Comparison of ENCODE assay signal across 13 cellular contexts in genomic region chr18:36850527-36851201, GRCh38. TPM values are rescaled to one million over a fixed set of nuclear protein-coding genes. Genes with fewer than 3 reads are reported as not detected.
DNase-seq lines count a peak whose midpoint lies in the region; ATAC-seq, FAIRE-seq and TF ChIP-seq lines count a peak whose summit lies in the region.
"Had no signal": no experiment of that assay in that cellular context is flagged by ENCODE, and none has a peak within 500 bp of the region (broad histone marks: within the 10 kb centered on the region; RNA-seq: fewer than 3 reads in every experiment).

No MANE protein-coding gene starts in this region.

- POLR2A ChIA-PET in K562 (lab: Yijun Ruan, JAX) = interaction anchor here (0.8 to 1.9 kb wide), 5 partner anchors 10 to 28 kb away, joined by 3 to 4 read pairs (median 4); partner anchors contain the start of genes KIAA1328 and TPGS2
- POLR2A ChIA-PET in OCI-LY7 (lab: Charles Lee) = no interaction called here

- H4K91ac ChIP-seq in mesenchymal stem cell (ENCODE audit: low read length) = no peak overlapping the region

- H2BK15ac ChIP-seq in mesenchymal stem cell (ENCODE audit: low read depth, poor library complexity, severe bottlenecking) = no peak overlapping the region

- H3K18ac ChIP-seq in mesenchymal stem cell (ENCODE audit: low read depth in 1 of 2, low read length in 2 of 2) = no peak overlapping the region

- H3K9me3 ChIP-seq in Karpas-422 (ENCODE audit: low read length) (peaks cover 9% of the 10 kb centered on the region), K562 (replicated peaks; ENCODE audit: control insufficient read depth, insufficient read depth, low read depth, low read length) (no peaks in the 10 kb centered on the region), mesenchymal stem cell (ENCODE audit: control insufficient read depth, low read length) (peaks cover 11% of the 10 kb centered on the region), OCI-LY7 (ENCODE audit: low read length) (no peaks in the 10 kb centered on the region)

- peaks cover 3% of the 10 kb centered on the region for H3K79me1 ChIP-seq in mesenchymal stem cell (replicated peaks; ENCODE audit: low read length, poor library complexity, severe bottlenecking)

- BruUV-seq in K562 (replicated peaks; lab: Mats Ljungman, UMichigan) (no TSS peak), OCI-LY7 (replicated peaks; lab: Mats Ljungman, UMichigan) (no TSS peak)

- H3K23ac ChIP-seq in mesenchymal stem cell (ENCODE audit: low read length in 2 of 2) = no peak overlapping the region

- FAIRE-seq in D721Med (lab: Jason Lieb, UNC) (peak; percentile 48), K562 (lab: Jason Lieb, UNC) (peak; percentile 90)

- CTCF ChIA-PET in K562 (lab: Yijun Ruan, JAX; ENCODE audit: low intra/inter-chr PET ratio) (no interaction called here), OCI-LY7 (lab: Charles Lee; ENCODE audit: unreplicated experiment) (no interaction called here)

- peaks cover 11% of the 10 kb centered on the region for H3K36me3 ChIP-seq in Karpas-422 (ENCODE audit: insufficient read depth, low read length)
- H3K36me3 ChIP-seq in K562 (ENCODE audit: control insufficient read depth, insufficient read depth, low read length) = no peaks in the 10 kb centered on the region
- H3K36me3 ChIP-seq in mesenchymal stem cell (ENCODE audit: control insufficient read depth in 1 of 2, insufficient read depth in 2 of 2, low read depth in 1 of 2, low read length in 2 of 2) = peaks cover 4 to 6% of the 10 kb centered on the region in 2 experiments
- no peaks in the 10 kb centered on the region for H3K36me3 ChIP-seq in OCI-LY7 (ENCODE audit: insufficient read depth, low read length)

- intact Hi-C loops in K562 (cut with micrococcal nuclease) = no loop called here
- intact Hi-C loops in OCI-LY7 (cut with micrococcal nuclease; ENCODE audit: unreplicated experiment) = no loop called here

- H2BK120ac ChIP-seq in mesenchymal stem cell (ENCODE audit: low read depth, low read length) = no peak overlapping the region

- H3K79me2 ChIP-seq in Karpas-422 (ENCODE audit: low read length) = no peaks in the 10 kb centered on the region
- H3K79me2 ChIP-seq in K562 (ENCODE audit: control insufficient read depth, insufficient read depth, low read length) = no peaks in the 10 kb centered on the region
- no peaks in the 10 kb centered on the region for H3K79me2 ChIP-seq in OCI-LY7 (ENCODE audit: insufficient read depth, low read depth, low read length)

- H3K4me1 ChIP-seq in Karpas-422 (ENCODE audit: low read length) (peaks cover 5% of the 10 kb centered on the region), K562 (replicated peaks in 1 of 2; ENCODE audit: control insufficient read depth in 2 of 2, insufficient read depth in 2 of 2, low read length in 2 of 2) (peaks cover 0 to 3% of the 10 kb centered on the region in 2 experiments; a peak in 2 of 5 replicates), mesenchymal stem cell (ENCODE audit: control insufficient read depth, insufficient read depth, low read depth, low read length) (no peaks in the 10 kb centered on the region), OCI-LY7 (ENCODE audit: insufficient read depth, low read length, poor library complexity, severe bottlenecking) (no peaks in the 10 kb centered on the region)
- H3K4me1 ChIP-seq: sigmoid colon, stomach had no signal

- H4K20me1 ChIP-seq in Karpas-422 (ENCODE audit: insufficient read depth, low read depth, low read length) = no peaks in the 10 kb centered on the region
- H4K20me1 ChIP-seq in K562 (replicated peaks; ENCODE audit: control insufficient read depth, insufficient read depth, low read length) = no peaks in the 10 kb centered on the region
- H4K20me1 ChIP-seq in OCI-LY7 (ENCODE audit: insufficient read depth, low read length) = no peaks in the 10 kb centered on the region

- H3K4me2 ChIP-seq in Karpas-422 (ENCODE audit: low read depth, low read length, poor library complexity, severe bottlenecking) = no peak overlapping the region
- no peak overlapping the region for H3K4me2 ChIP-seq in K562 (ENCODE audit: insufficient read depth, low read length)
- no peak overlapping the region for H3K4me2 ChIP-seq in mesenchymal stem cell (ENCODE audit: low read length, poor library complexity, severe bottlenecking)
- no peak overlapping the region for H3K4me2 ChIP-seq in OCI-LY7 (ENCODE audit: low read length)

- 0% methylated on average over 1 of the region's 1 CpG for WGBS in K562 (ENCODE audit: insufficient coverage, low coverage, missing lambda C conversion rate)
- 0% methylated on average over 1 of the region's 1 CpG for WGBS in mesenchymal stem cell

- in situ Hi-C loops in K562 (cut with MboI) = no loop called here

- DNase-seq in D721Med (ENCODE audit: insufficient read length, low spot score) (no peak), Karpas-422 (peak; percentile 31), K562 (ENCODE audit: extremely low read depth in 1 of 4, low spot score in 3 of 4) (peak in 2 of 4 experiments; percentile 34 to 68), mesenchymal stem cell (peak; percentile 91), NCI-H187 treated with DMSO at 0.1 percent for 48 hours (lab: John Stamatoyannopoulos, UW) (no peak), NCI-H2196 treated with DMSO at 0.1 percent for 48 hours (lab: John Stamatoyannopoulos, UW; ENCODE audit: unreplicated experiment) (no peak), OCI-LY7 (ENCODE audit: low spot score) (no peak)
- DNase-seq: effector CD8-positive, alpha-beta T cell; NCI-H2107; sigmoid colon; stomach had no signal

- H3K9me2 ChIP-seq in Karpas-422 (replicated peaks; ENCODE audit: insufficient read depth, low read length) (no peaks in the 10 kb centered on the region), OCI-LY7 (ENCODE audit: insufficient read depth, low read length) (no peaks in the 10 kb centered on the region)

- H2AFZ ChIP-seq in Karpas-422 (ENCODE audit: low read length) = no peak overlapping the region
- H2AFZ ChIP-seq in K562 (ENCODE audit: low read depth, low read length) = no peak overlapping the region
- no peak overlapping the region for H2AFZ ChIP-seq in mesenchymal stem cell (ENCODE audit: low read depth, low read length)
- H2AFZ ChIP-seq in OCI-LY7 (ENCODE audit: low read length) = no peak overlapping the region

- H3K4me3 ChIP-seq in Karpas-422 (ENCODE audit: low read length) = no peak overlapping the region
- no peak overlapping the region for H3K4me3 ChIP-seq in K562
- H3K4me3 ChIP-seq in mesenchymal stem cell (ENCODE audit: insufficient read depth in 1 of 2, low read depth in 1 of 2, low read length in 2 of 2) = no peak overlapping the region
- no peak overlapping the region for H3K4me3 ChIP-seq in OCI-LY7 (ENCODE audit: low read depth, low read length, poor library complexity, severe bottlenecking)
- H3K4me3 ChIP-seq: sigmoid colon, stomach had no signal

- H3K27ac ChIP-seq in Karpas-422 (ENCODE audit: low read length) (no peak overlapping the region), K562 (ENCODE audit: extremely low read depth, low read depth, low read length) (no peak overlapping the region), mesenchymal stem cell (ENCODE audit: low read length, poor library complexity, severe bottlenecking) (no peak overlapping the region), OCI-LY7 (ENCODE audit: low read depth, low read length, poor library complexity, severe bottlenecking) (no peak overlapping the region)
- H3K27ac ChIP-seq: sigmoid colon, stomach had no signal

- peak; percentile 16; the same call in 1 of the 2 replicates for TF ChIP-seq EP300 in K562 (IDR thresholded peaks at IDR 0.05; ENCODE audit: low read length)

- no peak for TF ChIP-seq CTCF in D721Med (IDR thresholded peaks at IDR 0.05; ENCODE audit: insufficient read depth, missing control alignments)
- TF ChIP-seq CTCF in K562 (IDR thresholded peaks at IDR 0.05 in 2 of 3, conservative IDR thresholded peaks at IDR 0.05 in 1 of 3; ENCODE audit: insufficient read depth in 2 of 3, low read depth in 1 of 3, low read length in 3 of 3) = no peak
- no peak for TF ChIP-seq CTCF in OCI-LY7 (conservative IDR thresholded peaks at IDR 0.05; ENCODE audit: low read length)

- peak; percentile 98 for ATAC-seq in K562
- ATAC-seq in GM18858 (IDR thresholded peaks at IDR 0.05; ENCODE audit: unreplicated experiment) = no peak
- ATAC-seq: left lobe of liver had no signal

- H2AK5ac ChIP-seq in mesenchymal stem cell (ENCODE audit: low read length, severe bottlenecking) = no peak overlapping the region

- no peaks in the 10 kb centered on the region for H3K9me1 ChIP-seq in K562 (ENCODE audit: control insufficient read depth, insufficient read depth, low read length)

- TF ChIP-seq RAD21 in K562 (CRISPR knock-in tag; conservative IDR thresholded peaks at IDR 0.05 in 1 of 2, IDR thresholded peaks at IDR 0.05 in 1 of 2) = no peak

- H3K14ac ChIP-seq in mesenchymal stem cell (ENCODE audit: low read length in 2 of 2) = no peak overlapping the region

- no peak overlapping the region for H2BK5ac ChIP-seq in mesenchymal stem cell (ENCODE audit: low read depth, low read length, poor library complexity, severe bottlenecking)

- no peak overlapping the region for H2BK12ac ChIP-seq in mesenchymal stem cell (ENCODE audit: low read length in 2 of 2)

- H4K8ac ChIP-seq in mesenchymal stem cell (ENCODE audit: low read length) = no peak overlapping the region

- H3K27me3 ChIP-seq in Karpas-422 (ENCODE audit: low read length) (no peaks in the 10 kb centered on the region), K562 (ENCODE audit: control insufficient read depth in 2 of 2, insufficient read depth in 2 of 2, low read length in 2 of 2) (no peaks in the 10 kb centered on the region), mesenchymal stem cell (ENCODE audit: control insufficient read depth in 1 of 2, insufficient read depth in 1 of 2, low read length in 2 of 2) (no peaks in the 10 kb centered on the region)
- H3K27me3 ChIP-seq: sigmoid colon, stomach had no signal

- H3K4ac ChIP-seq in mesenchymal stem cell (ENCODE audit: low read depth in 1 of 2, low read length in 2 of 2) = no peak overlapping the region

- no peak overlapping the region for H3K9ac ChIP-seq in Karpas-422 (ENCODE audit: low read length)
- no peak overlapping the region for H3K9ac ChIP-seq in K562 (ENCODE audit: insufficient read depth in 1 of 2, low read depth in 2 of 2, low read length in 2 of 2)
- peak overlapping the region; percentile 59 for H3K9ac ChIP-seq in mesenchymal stem cell (ENCODE audit: low read length)

- TF ChIP-seq POLR2A in K562 (conservative IDR thresholded peaks at IDR 0.05) = no peak

RNA-seq across cellular contexts. Expression of gene KIAA1328, which starts 21.7 kb away (rescaled TPM):
- 14.0 and 15.5 TPM in 2 replicates for total RNA-seq in Karpas-422 (2014; rRNA removed; shearing (Covaris generic); ENCODE audit: low replicate concordance)
- total RNA-seq in K562 (2011; cell fraction: chromatin; rRNA removed; ENCODE audit: low replicate concordance) = 18.1 and 63.0 TPM in 2 replicates
- 10.5 and 17.4 TPM in 2 replicates for total RNA-seq in K562 (2011; cell fraction: nucleolus; rRNA removed)
- total RNA-seq in K562 (2011; cell fraction: nucleoplasm; rRNA removed) = 28.2 and 36.1 TPM in 2 replicates
- total RNA-seq in K562 (2014; rRNA removed) (6.2 and 8.0 TPM in 2 replicates), K562 (2014; rRNA removed; fragmentation: Illumina TruSeq; extraction: Trizol) (8.6 and 10.1 TPM in 2 replicates), K562 (2015; rRNA removed; fragmentation: Illumina TruSeq; extraction: Trizol) (8.3 and 9.5 TPM in 2 replicates), K562 (2021) (6.0 and 7.8 TPM in 2 replicates), OCI-LY7 (2022) (5.8 and 8.0 TPM in 2 replicates)
- polyA plus RNA-seq in K562 (2011; rRNA removed) (8.2 and 9.8 TPM in 2 replicates), K562 (2014; fragmentation: Illumina TruSeq; extraction: Trizol) (5.9 and 7.4 TPM in 2 replicates), K562 (2014; fragmentation: Nextera tagmentation; extraction: Ambion mirVana) (1 to 10 TPM; 4.8 to 5.1 TPM), K562 (2014; rRNA removed) (4.0 and 6.9 TPM in 2 replicates)
- polyA plus RNA-seq in K562 (2011; cell fraction: cytosol; rRNA removed) = 1.9 and 4.9 TPM in 2 replicates
- 14.4 and 20.9 TPM in 2 replicates for polyA plus RNA-seq in K562 (2011; cell fraction: nucleus; rRNA removed)
- polyA plus RNA-seq in K562 (2012) = 3.7 and 3.9 TPM in 2 replicates
- polyA minus RNA-seq in K562 (2011; rRNA and poly(A)+ RNA removed) = 14.2 and 24.1 TPM in 2 replicates
- polyA minus RNA-seq in K562 (2011; cell fraction: cytosol; rRNA and poly(A)+ RNA removed) = 3.5 and 4.0 TPM in 2 replicates
- polyA minus RNA-seq in K562 (2011; cell fraction: nucleus; rRNA and poly(A)+ RNA removed) = 13.6 and 29.0 TPM in 2 replicates
- 2.7 TPM for polyA plus RNA-seq in mesenchymal stem cell (2013, experiment 1 of 2)
- polyA plus RNA-seq in mesenchymal stem cell (2013, experiment 2 of 2) = 2.7 TPM
- total RNA-seq in OCI-LY7 (2014; rRNA removed; shearing (Covaris generic)) = 3.0 and 4.4 TPM in 2 replicates

RNA-seq across cellular contexts. Expression of gene TPGS2, which starts 21.9 kb away (rescaled TPM):
- total RNA-seq in Karpas-422 (2014; rRNA removed; shearing (Covaris generic); ENCODE audit: low replicate concordance) = 116 and 160 TPM in 2 replicates
- 109 and 142 TPM in 2 replicates for total RNA-seq in K562 (2011; cell fraction: chromatin; rRNA removed; ENCODE audit: low replicate concordance)
- total RNA-seq in K562 (2011; cell fraction: nucleolus; rRNA removed) = 95.9 and 115 TPM in 2 replicates
- 155 and 218 TPM in 2 replicates for total RNA-seq in K562 (2011; cell fraction: nucleoplasm; rRNA removed)
- 108 and 111 TPM in 2 replicates for total RNA-seq in K562 (2014; rRNA removed)
- 116 and 125 TPM in 2 replicates for total RNA-seq in K562 (2014; rRNA removed; fragmentation: Illumina TruSeq; extraction: Trizol)
- 132 and 136 TPM in 2 replicates for total RNA-seq in K562 (2015; rRNA removed; fragmentation: Illumina TruSeq; extraction: Trizol)
- 148 and 152 TPM in 2 replicates for total RNA-seq in K562 (2021)
- polyA plus RNA-seq in K562 (2011; rRNA removed) = 449 and 498 TPM in 2 replicates
- 444 and 495 TPM in 2 replicates for polyA plus RNA-seq in K562 (2011; cell fraction: cytosol; rRNA removed)
- 172 and 219 TPM in 2 replicates for polyA plus RNA-seq in K562 (2011; cell fraction: nucleus; rRNA removed)
- polyA plus RNA-seq in K562 (2012) = 186 and 203 TPM in 2 replicates
- polyA plus RNA-seq in K562 (2014; fragmentation: Illumina TruSeq; extraction: Trizol) = 229 and 274 TPM in 2 replicates
- 100 to 1,000 TPM in 1 of 2 experiments, 10 to 100 TPM in 1; 94.2 to 113 TPM for polyA plus RNA-seq in K562 (2014; fragmentation: Nextera tagmentation; extraction: Ambion mirVana)
- 134 and 182 TPM in 2 replicates for polyA plus RNA-seq in K562 (2014; rRNA removed)
- polyA minus RNA-seq in K562 (2011; rRNA and poly(A)+ RNA removed) = 348 and 372 TPM in 2 replicates
- 140 and 165 TPM in 2 replicates for polyA minus RNA-seq in K562 (2011; cell fraction: cytosol; rRNA and poly(A)+ RNA removed)
- 76.6 and 137 TPM in 2 replicates for polyA minus RNA-seq in K562 (2011; cell fraction: nucleus; rRNA and poly(A)+ RNA removed)
- 137 TPM for polyA plus RNA-seq in mesenchymal stem cell (2013, experiment 1 of 2)
- 138 TPM for polyA plus RNA-seq in mesenchymal stem cell (2013, experiment 2 of 2)
- total RNA-seq in OCI-LY7 (2014; rRNA removed; shearing (Covaris generic)) = 35.7 and 44.8 TPM in 2 replicates
- total RNA-seq in OCI-LY7 (2022) = 55.1 and 65.5 TPM in 2 replicates

Comparison
In these comparisons a context has a peak if more than half of its experiments do, and no peak if none do; other contexts are left out.
1. DNase-seq: peak in Karpas-422 (single experiment) and mesenchymal stem cell (single experiment); none in D721Med (single experiment), NCI-H187 treated with DMSO at 0.1 percent for 48 hours (single experiment), NCI-H2196 treated with DMSO at 0.1 percent for 48 hours (single experiment) and OCI-LY7 (single experiment).